ENCODE assay signal across 14 cellular contexts in genomic region chr6:121951918-121952379, GRCh38.
DNase-seq lines count a peak whose midpoint lies in the region; ATAC-seq, FAIRE-seq and TF ChIP-seq lines count a peak whose summit lies in the region.
"Had no signal": no experiment of that assay in that cellular context is flagged by ENCODE, and none has a peak within 500 bp of the region (broad histone marks: within the 10 kb centered on the region; RNA-seq: fewer than 3 reads in every experiment).

No MANE protein-coding gene starts in this region.

- H3K27ac ChIP-seq in mesenchymal stem cell (ENCODE audit: low read length, poor library complexity, severe bottlenecking) = no peak overlapping the region
- H3K27ac ChIP-seq: BLaER1 had no signal

- H3K4me1 Mint-ChIP-seq in activated T-helper 2 cell treated with anti-CD3 and anti-CD28 coated beads, Interferon-gamma antibody, Interleukin-2, Interleukin-4, amounts not matched to agents 10 μg/mL and 5 μg/mL and 100 μg/mL, durations not matched to agents 14 hours and 24 hours and 36 hours (ENCODE audit: low read depth) = no peaks in the 10 kb centered on the region
- H3K4me1 Mint-ChIP-seq: neural crest cell had no signal

- no peak overlapping the region for H3K4me3 Mint-ChIP-seq in activated T-helper 2 cell treated with anti-CD3 and anti-CD28 coated beads, Interferon-gamma antibody, Interleukin-2, Interleukin-4, amounts not matched to agents 10 μg/mL and 5 μg/mL and 100 μg/mL, durations not matched to agents 14 hours and 24 hours and 36 hours (ENCODE audit: low read depth)
- H3K4me3 Mint-ChIP-seq: neural crest cell had no signal

- H2BK12ac ChIP-seq in mesenchymal stem cell (ENCODE audit: low read length in 2 of 2) = peak overlapping the region; percentile 93 to 98

- no peak overlapping the region for H3K4me2 ChIP-seq in mesenchymal stem cell (ENCODE audit: low read length, poor library complexity, severe bottlenecking)
- H3K4me2 ChIP-seq: BLaER1 had no signal

- FAIRE-seq in bronchial epithelial cell (lab: Jason Lieb, UNC) = no peak

- peak overlapping the region in 1 of 2 experiments; percentile 81 for H3K14ac ChIP-seq in mesenchymal stem cell (ENCODE audit: low read length in 2 of 2)

- H3K27me3 ChIP-seq in MG63 (no peaks in the 10 kb centered on the region), bronchial epithelial cell (ENCODE audit: control insufficient read depth, insufficient read depth, low read length) (no peaks in the 10 kb centered on the region), mesenchymal stem cell (ENCODE audit: control insufficient read depth in 1 of 2, insufficient read depth in 1 of 2, low read length in 2 of 2) (no peaks in the 10 kb centered on the region)
- H3K27me3 ChIP-seq: BLaER1 had no signal

- H3K18ac ChIP-seq in mesenchymal stem cell (ENCODE audit: low read depth in 1 of 2, low read length in 2 of 2) = peak overlapping the region; percentile 45 to 93

- no peak overlapping the region for H2BK5ac ChIP-seq in mesenchymal stem cell (ENCODE audit: low read depth, low read length, poor library complexity, severe bottlenecking)

- no peak overlapping the region for H2BK120ac ChIP-seq in mesenchymal stem cell (ENCODE audit: low read depth, low read length)

- H3K36me3 Mint-ChIP-seq in activated T-helper 2 cell treated with anti-CD3 and anti-CD28 coated beads, Interferon-gamma antibody, Interleukin-2, Interleukin-4, amounts not matched to agents 10 μg/mL and 5 μg/mL and 100 μg/mL, durations not matched to agents 14 hours and 24 hours and 36 hours (ENCODE audit: low read depth) = no peaks in the 10 kb centered on the region

- H3K4ac ChIP-seq in mesenchymal stem cell (ENCODE audit: low read depth in 1 of 2, low read length in 2 of 2) = peak overlapping the region in 1 of 2 experiments; percentile 79

- no peaks in the 10 kb centered on the region for H3K27me3 Mint-ChIP-seq in activated T-helper 2 cell treated with anti-CD3 and anti-CD28 coated beads, Interferon-gamma antibody, Interleukin-2, Interleukin-4, amounts not matched to agents 10 μg/mL and 5 μg/mL and 100 μg/mL, durations not matched to agents 14 hours and 24 hours and 36 hours (ENCODE audit: low read depth)

- no peaks in the 10 kb centered on the region for H3K9me3 Mint-ChIP-seq in activated T-helper 2 cell treated with anti-CD3 and anti-CD28 coated beads, Interferon-gamma antibody, Interleukin-2, Interleukin-4, amounts not matched to agents 10 μg/mL and 5 μg/mL and 100 μg/mL, durations not matched to agents 14 hours and 24 hours and 36 hours

- H2AK5ac ChIP-seq in mesenchymal stem cell (ENCODE audit: low read length, severe bottlenecking) = no peak overlapping the region

- H3K27ac Mint-ChIP-seq in activated T-helper 2 cell treated with anti-CD3 and anti-CD28 coated beads, Interferon-gamma antibody, Interleukin-2, Interleukin-4, amounts not matched to agents 10 μg/mL and 5 μg/mL and 100 μg/mL, durations not matched to agents 14 hours and 24 hours and 36 hours = no peak overlapping the region

- 28% methylated on average over 4 of the region's 5 CpGs for WGBS in mesenchymal stem cell

- peaks cover 3% of the 10 kb centered on the region for H3K4me1 ChIP-seq in mesenchymal stem cell (ENCODE audit: control insufficient read depth, insufficient read depth, low read depth, low read length)
- H3K4me1 ChIP-seq: BLaER1 had no signal

- H4K8ac ChIP-seq in mesenchymal stem cell (ENCODE audit: low read length) = peak overlapping the region; percentile 45

- H3K9me3 ChIP-seq in MG63 (0 out of 2 replicates have a peak, but pooled peaks cover 4% of the 10 kb centered on the region), mesenchymal stem cell (ENCODE audit: control insufficient read depth, low read length) (no peaks in the 10 kb centered on the region)
- H3K9me3 ChIP-seq: BLaER1 had no signal

- H3K79me1 ChIP-seq in mesenchymal stem cell (replicated peaks; ENCODE audit: low read length, poor library complexity, severe bottlenecking) = no peaks in the 10 kb centered on the region

- H3K4me3 ChIP-seq in MG63 (no peak overlapping the region), bronchial epithelial cell (ENCODE audit: low read depth, low read length) (no peak overlapping the region), mesenchymal stem cell (ENCODE audit: insufficient read depth in 1 of 2, low read depth in 1 of 2, low read length in 2 of 2) (no peak overlapping the region)
- H3K4me3 ChIP-seq: BLaER1 had no signal

- H2AFZ ChIP-seq in mesenchymal stem cell (ENCODE audit: low read depth, low read length) = no peak overlapping the region

- no peak for TF ChIP-seq CTCF in bronchial epithelial cell (IDR thresholded peaks at IDR 0.05; ENCODE audit: insufficient read depth, low read length, severe bottlenecking)

- H3K23ac ChIP-seq in mesenchymal stem cell (ENCODE audit: low read length in 2 of 2) = no peak overlapping the region

- H3K36me3 ChIP-seq in MG63 (no peaks in the 10 kb centered on the region), bronchial epithelial cell (ENCODE audit: control insufficient read depth, insufficient read depth, low read length) (no peaks in the 10 kb centered on the region), mesenchymal stem cell (ENCODE audit: control insufficient read depth in 1 of 2, insufficient read depth in 2 of 2, low read depth in 1 of 2, low read length in 2 of 2) (no peaks in the 10 kb centered on the region)
- H3K36me3 ChIP-seq: BLaER1 had no signal

- H2BK15ac ChIP-seq in mesenchymal stem cell (ENCODE audit: low read depth, poor library complexity, severe bottlenecking) = no peak overlapping the region

- ATAC-seq in HG02884 (IDR thresholded peaks at IDR 0.05; ENCODE audit: unreplicated experiment) = no peak
- no peak for ATAC-seq in HG03039 (IDR thresholded peaks at IDR 0.05; ENCODE audit: unreplicated experiment)
- no peak for ATAC-seq in GM19324 (IDR thresholded peaks at IDR 0.05; ENCODE audit: low FRiP score, unreplicated experiment)
- ATAC-seq: activated CD4-positive, CD25-positive, alpha-beta regulatory T cell treated with anti-CD3 and anti-CD28 coated beads, Interleukin-2, amount 50 U/mL, for 24 hours had no signal

- no peak overlapping the region for H3K9ac ChIP-seq in mesenchymal stem cell (ENCODE audit: low read length)
- H3K9ac ChIP-seq: BLaER1 had no signal

- intact Hi-C loops in activated T-helper 2 cell treated with anti-CD3 and anti-CD28 coated beads, Interferon-gamma antibody, Interleukin-2, Interleukin-4, amounts not matched to agents 10 μg/mL and 5 μg/mL and 100 μg/mL, durations not matched to agents 14 hours and 24 hours and 36 hours (cut with micrococcal nuclease) = no loop called here

- DNase-seq in AG08396 (ENCODE audit: low spot score) = peak; percentile 56
- peak; percentile 92 for DNase-seq in MG63
- DNase-seq in bronchial epithelial cell (ENCODE audit: low read depth) = peak; percentile 85
- peak; percentile 68 for DNase-seq in mesenchymal stem cell
- DNase-seq in activated T-helper 2 cell treated with anti-CD3 and anti-CD28 coated beads, Interferon-gamma antibody, Interleukin-2, Interleukin-4, amounts not matched to agents 10 μg/mL and 5 μg/mL and 100 μg/mL, durations not matched to agents 14 hours and 24 hours and 36 hours (ENCODE audit: low spot score) = no peak
- DNase-seq: activated gamma-delta T cell treated with Interleukin-2 at 50 U/mL for 16 hours; effector CD4-positive, alpha-beta T cell; NCI-H146 had no signal

- H4K91ac ChIP-seq in mesenchymal stem cell (ENCODE audit: low read length) = peak overlapping the region; percentile 80
